Comparison of ENCODE assay signal across 12 cellular contexts in genomic region chr17:76544123-76544915, GRCh38. TPM values are rescaled to one million over a fixed set of nuclear protein-coding genes. Genes with fewer than 3 reads are reported as not detected.
DNase-seq lines count a peak whose midpoint lies in the region; ATAC-seq and TF ChIP-seq lines count a peak whose summit lies in the region.
"Had no signal": no experiment of that assay in that cellular context is flagged by ENCODE, and none has a peak within 500 bp of the region (broad histone marks: within the 10 kb centered on the region; RNA-seq: fewer than 3 reads in every experiment).

No MANE protein-coding gene starts in this region.

- H3K27ac Mint-ChIP-seq in osteocyte (ENCODE audit: unreplicated experiment), result peak overlapping the region; percentile 55
- H3K27ac Mint-ChIP-seq in Caco-2 (ENCODE audit: unreplicated experiment), result no peak overlapping the region
- H3K27ac Mint-ChIP-seq: activated naive CD4-positive, alpha-beta T cell treated with anti-CD3 and anti-CD28 coated beads, Interleukin-2, amount 50 U/mL, for 72 hours; CD8-positive, alpha-beta T cell; natural killer cell had no signal

- peaks cover 11% of the 10 kb centered on the region for H4K20me1 ChIP-seq in SK-N-SH (ENCODE audit: insufficient read depth)

- H3K9me3 Mint-ChIP-seq in osteocyte (ENCODE audit: unreplicated experiment) (no peaks in the 10 kb centered on the region), Caco-2 (ENCODE audit: unreplicated experiment) (no peaks in the 10 kb centered on the region)
- H3K9me3 Mint-ChIP-seq: activated naive CD4-positive, alpha-beta T cell treated with anti-CD3 and anti-CD28 coated beads, Interleukin-2, amount 50 U/mL, for 72 hours; CD8-positive, alpha-beta T cell; natural killer cell had no signal

- H2AFZ ChIP-seq in SK-N-SH (ENCODE audit: low read depth), result no peak overlapping the region

- CTCF ChIA-PET in SK-N-SH (lab: Yijun Ruan, JAX), result interaction anchor here (0.7 to 15.7 kb wide), 22 partner anchors 8 to 732 kb away, joined by 3 to 679 read pairs (median 4); partner anchors contain the start of genes AANAT, CYGB, PRPSAP1 and RHBDF2
- CTCF ChIA-PET in Caco-2 (lab: Charles Lee), result no interaction called here

- TF ChIP-seq EP300 in SK-N-SH (IDR thresholded peaks at IDR 0.05; ENCODE audit: borderline replicate concordance in 1 of 2, low read depth in 1 of 2, low read length in 1 of 2), result peak in 1 of 2 experiments; percentile 62; a peak in 1 of 4 replicates

- H3K9me3 ChIP-seq in SK-N-SH (no peaks in the 10 kb centered on the region), heart left ventricle (no peaks in the 10 kb centered on the region), Caco-2 (no peaks in the 10 kb centered on the region)

- H3K27me3 Mint-ChIP-seq in osteocyte (ENCODE audit: unreplicated experiment) (no peaks in the 10 kb centered on the region), Caco-2 (ENCODE audit: insufficient read depth, unreplicated experiment) (no peaks in the 10 kb centered on the region)

- in situ Hi-C loops in G401 (cut with HindIII; ENCODE audit: low sequenced_read_pairs), result no loop called here

- peaks cover 12% of the 10 kb centered on the region for H3F3A ChIP-seq in SK-N-SH (replicated peaks; ENCODE audit: insufficient read depth)

- peak overlapping the region; percentile 58; the same call in 1 of the 2 replicates for H3K4me2 ChIP-seq in SK-N-SH

- H3K4me3 ChIP-seq in SK-N-SH (ENCODE audit: low read depth in 2 of 2, low read length in 1 of 2), result peak overlapping the region in 1 of 2 experiments; percentile 39; a peak in 2 of 4 replicates
- peak overlapping the region in 6 of 12 donors; percentile 2 to 16 (median 14) for H3K4me3 ChIP-seq in heart left ventricle
- H3K4me3 ChIP-seq in Caco-2 (ENCODE audit: low read depth, low read length), result no peak overlapping the region

- no peaks in the 10 kb centered on the region for H3K36me3 ChIP-seq in SK-N-SH (replicated peaks in 1 of 2; ENCODE audit: control insufficient read depth in 1 of 2, insufficient read depth in 2 of 2, low read length in 1 of 2)
- no peaks in the 10 kb centered on the region for H3K36me3 ChIP-seq in heart left ventricle
- no peaks in the 10 kb centered on the region for H3K36me3 ChIP-seq in Caco-2 (ENCODE audit: control insufficient read depth, insufficient read depth, low read length)

- DNase-seq in G401 (ENCODE audit: low spot score) (peak; percentile 80), SK-N-SH (peak; percentile 90), heart left ventricle (peak; percentile 54 to 88 (median 80)), osteocyte (ENCODE audit: extremely low spot score, unreplicated experiment) (no peak), germinal center (ENCODE audit: low spot score) (no peak), Caco-2 (no peak), NCI-H1436 (lab: John Stamatoyannopoulos, UW) (no peak)
- DNase-seq: CD8-positive, alpha-beta T cell; natural killer cell had no signal

- ATAC-seq in heart left ventricle (peak; percentile 51 to 64 (median 56)), HG02623 (IDR thresholded peaks at IDR 0.05; ENCODE audit: unreplicated experiment) (no peak)
- ATAC-seq: activated CD4-positive, CD25-positive, alpha-beta regulatory T cell treated with anti-CD3 and anti-CD28 coated beads, Interleukin-2, amount 50 U/mL, for 24 hours; activated naive CD4-positive, alpha-beta T cell treated with anti-CD3 and anti-CD28 coated beads, Interleukin-2, amount 50 U/mL, for 72 hours; CD8-positive, alpha-beta T cell had no signal

- H3K4me1 ChIP-seq in SK-N-SH (ENCODE audit: control insufficient read depth in 1 of 2, insufficient read depth in 2 of 2, low read depth in 1 of 2, low read length in 1 of 2) (peaks cover 25 to 80% of the 10 kb centered on the region in 2 experiments), heart left ventricle (peaks cover 10 to 74% (median 53%) of the 10 kb centered on the region in 12 donors), Caco-2 (peaks cover 9% of the 10 kb centered on the region)

- WGBS in SK-N-SH (ENCODE audit: low lambda C conversion rate), result 23% methylated on average over 25 of the region's 26 CpGs
- WGBS in heart left ventricle, 4 donors, result 10 to 20% (median 12%) methylated on average over 22 to 26 of the region's 26 CpGs

- no peak overlapping the region for H3K9ac ChIP-seq in SK-N-SH

- H3K4me1 Mint-ChIP-seq in osteocyte (ENCODE audit: unreplicated experiment), result peaks cover 25% of the 10 kb centered on the region
- peaks cover 8% of the 10 kb centered on the region for H3K4me1 Mint-ChIP-seq in Caco-2 (ENCODE audit: low read depth, unreplicated experiment)

- TF ChIP-seq POLR2A in heart left ventricle (IDR thresholded peaks at IDR 0.05), result no peak

- POLR2A ChIA-PET in SK-N-SH (lab: Yijun Ruan, JAX) (interaction anchor here (0.7 to 5.2 kb wide), 24 partner anchors 9 to 298 kb away, joined by 3 to 245 read pairs (median 6); partner anchors contain the start of genes CYGB, JMJD6, METTL23 and MFSD11), Caco-2 (lab: Charles Lee) (interaction anchor here (1.0 kb wide), 1 partner anchor 13 kb away, joined by 3 read pairs; no protein-coding TSS in a partner anchor)

- intact Hi-C loops in heart left ventricle (cut with DNase I) (no loop called here), Caco-2 (cut with micrococcal nuclease; ENCODE audit: unreplicated experiment) (no loop called here)

- TF ChIP-seq RAD21 in SK-N-SH (IDR thresholded peaks at IDR 0.05; ENCODE audit: low read length), result peak; percentile 39; the same call in 1 of the 2 replicates

- no TSS peak for BruUV-seq in Caco-2 (replicated peaks; lab: Mats Ljungman, UMichigan)

- peak overlapping the region; percentile 12 to 99; a peak in 3 of 4 replicates for H3K27ac ChIP-seq in SK-N-SH (ENCODE audit: low read depth in 2 of 2, low read length in 1 of 2)
- H3K27ac ChIP-seq in heart left ventricle, result peak overlapping the region; percentile 69 to 91 (median 82)

- TF ChIP-seq CTCF in SK-N-SH (IDR thresholded peaks at IDR 0.05) (no peak), heart left ventricle (IDR thresholded peaks at IDR 0.05) (no peak), osteocyte (IDR thresholded peaks at IDR 0.05) (no peak), Caco-2 (IDR thresholded peaks at IDR 0.05; ENCODE audit: insufficient read depth in 1 of 2, low read depth in 1 of 2, low read length in 1 of 2, severe bottlenecking in 1 of 2, unreplicated experiment in 1 of 2) (no peak)

- H3K9me2 ChIP-seq in SK-N-SH, result no peaks in the 10 kb centered on the region

- H3K36me3 Mint-ChIP-seq in osteocyte (ENCODE audit: unreplicated experiment), result no peaks in the 10 kb centered on the region
- H3K36me3 Mint-ChIP-seq in Caco-2 (ENCODE audit: insufficient read depth, unreplicated experiment), result peaks cover 5% of the 10 kb centered on the region
- H3K36me3 Mint-ChIP-seq: activated naive CD4-positive, alpha-beta T cell treated with anti-CD3 and anti-CD28 coated beads, Interleukin-2, amount 50 U/mL, for 72 hours; CD8-positive, alpha-beta T cell; natural killer cell had no signal

- no peaks in the 10 kb centered on the region for H3K79me2 ChIP-seq in SK-N-SH (ENCODE audit: insufficient read depth)

- peaks cover 11% of the 10 kb centered on the region; the same call in 1 of the 2 replicates for H3K27me3 ChIP-seq in SK-N-SH (ENCODE audit: insufficient read depth)
- peaks cover 0 to 6% (median 0%) of the 10 kb centered on the region in 9 donors for H3K27me3 ChIP-seq in heart left ventricle
- no peaks in the 10 kb centered on the region for H3K27me3 ChIP-seq in Caco-2 (replicated peaks; ENCODE audit: control insufficient read depth, insufficient read depth, low read length)

- peak overlapping the region; percentile 17 for H3K4me3 Mint-ChIP-seq in osteocyte (ENCODE audit: unreplicated experiment)
- no peak overlapping the region for H3K4me3 Mint-ChIP-seq in Caco-2 (ENCODE audit: unreplicated experiment)
- H3K4me3 Mint-ChIP-seq: CD8-positive, alpha-beta T cell; natural killer cell had no signal

RNA-seq across cellular contexts. Expression of gene PRCD, which starts 4.5 kb away (rescaled TPM):
- total RNA-seq in G401 (2014; rRNA removed; shearing (Covaris generic)), result 9.4 and 12.2 TPM in 2 replicates
- polyA plus RNA-seq in SK-N-SH (2012; rRNA removed) (2.2 and 5.0 TPM in 2 replicates), heart left ventricle (1 to 10 TPM; 1.2 to 7.6 TPM)
- polyA plus RNA-seq in SK-N-SH (2012; cell fraction: cytosol; rRNA removed), result 5.8 and 8.0 TPM in 2 replicates
- polyA plus RNA-seq in SK-N-SH (2012; cell fraction: nucleus; rRNA removed), result 5.6 and 13.2 TPM in 2 replicates
- total RNA-seq in heart left ventricle (1 to 10 TPM; 1.1 to 4.9 (median 2.7) TPM), osteocyte (1.3 and 1.4 TPM in 2 replicates), Caco-2 (2022) (not detected in 2 replicates)
- total RNA-seq: activated naive CD4-positive, alpha-beta T cell treated with anti-CD3 and anti-CD28 coated beads, Interleukin-2, amount 50 U/mL, for 72 hours; CD8-positive, alpha-beta T cell had no signal

RNA-seq across cellular contexts. Expression of gene CYGB, which starts 6.8 kb away (rescaled TPM):
- total RNA-seq in G401 (2014; rRNA removed; shearing (Covaris generic)), result 3.1 and 3.3 TPM in 2 replicates
- polyA plus RNA-seq in SK-N-SH (2012; rRNA removed) (1.7 and 3.7 TPM in 2 replicates), heart left ventricle (10 to 100 TPM; 16.7 to 25.9 TPM)
- 1.3 and 3.2 TPM in 2 replicates for polyA plus RNA-seq in SK-N-SH (2012; cell fraction: cytosol; rRNA removed)
- 1.1 and 1.7 TPM in 2 replicates for polyA plus RNA-seq in SK-N-SH (2012; cell fraction: nucleus; rRNA removed)
- total RNA-seq in heart left ventricle (10 to 100 TPM; 11.8 to 37.9 (median 21.9) TPM), osteocyte (8.6 and 9.1 TPM in 2 replicates), Caco-2 (2022) (0.32 and 1.0 TPM in 2 replicates)
- total RNA-seq: activated naive CD4-positive, alpha-beta T cell treated with anti-CD3 and anti-CD28 coated beads, Interleukin-2, amount 50 U/mL, for 72 hours had no signal

RNA-seq across cellular contexts. Expression of gene ST6GALNAC2, which starts 41.3 kb away (rescaled TPM):
- 14.3 and 30.6 TPM in 2 replicates for total RNA-seq in G401 (2014; rRNA removed; shearing (Covaris generic))
- polyA plus RNA-seq in SK-N-SH (2012; rRNA removed) (0.57 and 0.94 TPM in 2 replicates), heart left ventricle (1 to 10 TPM; 2.1 to 2.3 TPM)
- 0.44 and 0.60 TPM in 2 replicates for polyA plus RNA-seq in SK-N-SH (2012; cell fraction: cytosol; rRNA removed)
- polyA plus RNA-seq in SK-N-SH (2012; cell fraction: nucleus; rRNA removed), result 0.49 and 1.7 TPM in 2 replicates
- total RNA-seq in heart left ventricle (1 to 10 TPM; 3.3 to 7.8 (median 5.6) TPM), osteocyte (1.9 and 3.3 TPM in 2 replicates), Caco-2 (2022) (0.77 and 2.5 TPM in 2 replicates)
- total RNA-seq: activated naive CD4-positive, alpha-beta T cell treated with anti-CD3 and anti-CD28 coated beads, Interleukin-2, amount 50 U/mL, for 72 hours had no signal

RNA-seq across cellular contexts. Expression of gene RHBDF2, which starts 43.1 kb away (rescaled TPM):
- total RNA-seq in G401 (2014; rRNA removed; shearing (Covaris generic)), result 4.1 and 13.1 TPM in 2 replicates
- polyA plus RNA-seq in SK-N-SH (2012; rRNA removed) (14.0 and 16.1 TPM in 2 replicates), heart left ventricle (10 to 100 TPM; 11.7 to 18.3 TPM)
- polyA plus RNA-seq in SK-N-SH (2012; cell fraction: cytosol; rRNA removed), result 7.0 and 9.1 TPM in 2 replicates
- 51.9 and 65.9 TPM in 2 replicates for polyA plus RNA-seq in SK-N-SH (2012; cell fraction: nucleus; rRNA removed)
- total RNA-seq in heart left ventricle (10 to 100 TPM in 7 of 9 donors, 1 to 10 TPM in 2; 6.3 to 49.4 (median 14.1) TPM), osteocyte (14.5 and 17.5 TPM in 2 replicates), Caco-2 (2022) (33.8 and 37.2 TPM in 2 replicates)

Comparison
In these comparisons a context has a peak if more than half of its experiments do, and no peak if none do; other contexts are left out.
1. DNase-seq: peak in G401 (single experiment), SK-N-SH (single experiment) and heart left ventricle (5 of 5); none in osteocyte (single experiment), germinal center (single experiment), Caco-2 (0 of 2) and NCI-H1436 (single experiment).